In the genomic region with DNA sequence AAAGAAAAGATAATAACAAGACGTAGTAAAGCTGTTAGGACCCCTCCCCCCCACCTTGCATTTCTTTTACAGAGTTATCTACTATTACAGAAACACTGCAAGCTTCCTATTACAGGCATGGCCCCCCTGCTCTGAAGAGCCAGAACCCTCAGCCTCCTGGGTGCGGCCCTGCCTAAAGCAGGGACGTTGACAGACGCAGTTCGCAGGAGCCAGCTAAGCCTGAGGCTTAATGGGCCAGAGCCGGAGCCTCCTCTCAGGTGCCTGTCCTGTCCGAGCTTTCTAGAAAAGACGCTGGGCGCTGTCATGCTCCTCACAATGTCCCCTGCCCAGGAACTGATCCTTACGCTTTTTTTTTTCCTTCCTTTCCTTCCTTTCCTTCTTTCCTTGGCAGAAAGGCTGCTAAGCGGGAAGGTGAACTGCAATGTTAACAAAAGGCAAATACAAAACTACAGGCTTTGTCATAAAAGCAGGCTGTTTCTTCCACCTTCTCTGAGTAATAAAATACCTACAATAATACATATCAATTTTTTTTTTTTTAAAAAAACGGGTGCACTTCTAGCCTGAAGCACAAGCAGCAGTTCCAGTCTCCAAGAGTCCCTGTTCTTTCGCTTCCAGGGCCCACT, we compare ENCODE assay signal across 1 cellular context.
TF ChIP-seq lines count a peak whose summit lies in the region.

No MANE protein-coding gene starts in this region.

TF ChIP-seq in HEK293, 187 proteins besides CTCF, POLR2A, EP300 and RAD21 (continued from another document):
- TF ChIP-seq TCF7L2 (IDR thresholded peaks at IDR 0.05; ENCODE audit: borderline replicate concordance, low read depth, low read length) = no peak
- no peak for TF ChIP-seq ZBTB49 (tag by site-specific recombination; IDR thresholded peaks at IDR 0.05; ENCODE audit: low read depth)
TF ChIP-seq in HEK293: peak in this region for 2.
